ENCODE assay signal across 1 cellular context in genomic region chr6:155329460-155330132, GRCh38.
TF ChIP-seq lines count a peak whose summit lies in the region.

No MANE protein-coding gene starts in this region.

TF ChIP-seq in IMR-90, 13 proteins besides CTCF, POLR2A, EP300 and RAD21:
- TF ChIP-seq FOS (IDR thresholded peaks at IDR 0.05; ENCODE audit: low read depth, low read length) (no peak), RCOR1 (IDR thresholded peaks at IDR 0.05; ENCODE audit: insufficient replicate concordance, low read length) (no peak), CEBPB (IDR thresholded peaks at IDR 0.05; ENCODE audit: low read depth, low read length) (no peak), CHD1 (IDR thresholded peaks at IDR 0.05; ENCODE audit: low read depth, low read length) (no peak), MAFK (IDR thresholded peaks at IDR 0.05; ENCODE audit: low read depth, low read length) (no peak), NFE2L2 (IDR thresholded peaks at IDR 0.05; ENCODE audit: low read depth, low read length) (no peak), MXI1 (IDR thresholded peaks at IDR 0.05; ENCODE audit: borderline replicate concordance, low read depth, low read length) (no peak), MAZ (IDR thresholded peaks at IDR 0.05; ENCODE audit: borderline replicate concordance, low read depth, low read length) (no peak), BHLHE40 (IDR thresholded peaks at IDR 0.05; ENCODE audit: low read depth, low read length) (no peak), SMC3 (IDR thresholded peaks at IDR 0.05; ENCODE audit: low read depth, low read length) (no peak), RFX5 (IDR thresholded peaks at IDR 0.05; ENCODE audit: low read depth, low read length) (no peak), ELK1 (IDR thresholded peaks at IDR 0.05; ENCODE audit: borderline replicate concordance, low read depth, low read length) (no peak)
- TF ChIP-seq, protein P1, sequence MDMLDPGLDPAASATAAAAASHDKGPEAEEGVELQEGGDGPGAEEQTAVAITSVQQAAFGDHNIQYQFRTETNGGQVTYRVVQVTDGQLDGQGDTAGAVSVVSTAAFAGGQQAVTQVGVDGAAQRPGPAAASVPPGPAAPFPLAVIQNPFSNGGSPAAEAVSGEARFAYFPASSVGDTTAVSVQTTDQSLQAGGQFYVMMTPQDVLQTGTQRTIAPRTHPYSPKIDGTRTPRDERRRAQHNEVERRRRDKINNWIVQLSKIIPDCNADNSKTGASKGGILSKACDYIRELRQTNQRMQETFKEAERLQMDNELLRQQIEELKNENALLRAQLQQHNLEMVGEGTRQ (IDR thresholded peaks at IDR 0.05; ENCODE audit: low read depth, low read length): no peak
